ENCODE assay signal across 1 cellular context in genomic region chr13:114203536-114203935, GRCh38.
TF ChIP-seq lines count a peak whose summit lies in the region.

No MANE protein-coding gene starts in this region.

TF ChIP-seq in GM23338, 12 proteins besides CTCF, POLR2A, EP300 and RAD21:
- TF ChIP-seq NANOG (IDR thresholded peaks at IDR 0.05; ENCODE audit: borderline replicate concordance) (no peak), REST (IDR thresholded peaks at IDR 0.05; ENCODE audit: unreplicated experiment) (no peak)
